1 cellular context compared by ENCODE assay signal in the genomic region with DNA sequence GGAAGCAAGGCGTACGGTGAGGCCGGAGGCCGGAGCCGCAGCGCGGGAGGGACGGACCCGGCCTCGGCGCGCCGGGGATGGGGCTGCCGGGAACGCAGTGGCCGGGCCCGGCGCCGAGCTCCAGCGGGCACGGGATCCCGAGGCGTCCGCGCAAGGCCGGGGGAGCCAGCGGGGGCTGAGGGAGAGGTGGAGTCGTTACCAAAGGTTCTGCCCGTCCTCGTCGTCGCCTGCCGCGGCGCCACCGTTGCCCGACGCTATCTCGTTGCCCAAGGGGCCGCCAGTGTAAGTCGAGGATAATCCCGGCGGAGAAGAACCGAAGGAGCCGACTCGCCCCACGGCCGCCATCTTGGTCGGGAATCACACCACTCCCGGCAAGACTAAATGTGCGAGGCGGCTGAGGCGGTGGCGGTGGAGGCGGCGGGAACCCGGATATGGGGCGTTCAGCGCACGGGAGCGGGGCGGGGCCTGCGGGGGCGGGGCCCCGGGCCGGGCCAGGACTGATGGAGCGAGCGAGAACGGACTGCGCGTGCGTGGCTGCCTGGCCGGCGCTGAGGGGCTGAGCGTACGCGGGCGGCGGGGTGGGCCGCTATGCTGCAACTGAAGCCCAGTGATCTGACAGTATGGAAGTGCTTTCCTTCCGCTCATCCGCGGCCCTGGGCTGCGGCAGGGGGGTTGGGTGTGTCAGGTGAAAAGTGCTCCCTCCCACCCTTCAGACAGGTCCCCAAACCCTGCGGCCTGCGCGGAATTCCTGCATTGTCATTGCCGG.
A peak's percentile ranks its signal among the peaks of the same experiment; 100 is the strongest.
TF ChIP-seq lines count a peak whose summit lies in the region.

A gene (minus strand): TSS at position 433 of the 766 bp plus-strand sequence. CDS start 88 bp downstream, at position 345.

TF ChIP-seq in WTC11, 78 proteins besides CTCF, POLR2A, EP300 and RAD21 (continued from another document):
- TF ChIP-seq, protein P1, sequence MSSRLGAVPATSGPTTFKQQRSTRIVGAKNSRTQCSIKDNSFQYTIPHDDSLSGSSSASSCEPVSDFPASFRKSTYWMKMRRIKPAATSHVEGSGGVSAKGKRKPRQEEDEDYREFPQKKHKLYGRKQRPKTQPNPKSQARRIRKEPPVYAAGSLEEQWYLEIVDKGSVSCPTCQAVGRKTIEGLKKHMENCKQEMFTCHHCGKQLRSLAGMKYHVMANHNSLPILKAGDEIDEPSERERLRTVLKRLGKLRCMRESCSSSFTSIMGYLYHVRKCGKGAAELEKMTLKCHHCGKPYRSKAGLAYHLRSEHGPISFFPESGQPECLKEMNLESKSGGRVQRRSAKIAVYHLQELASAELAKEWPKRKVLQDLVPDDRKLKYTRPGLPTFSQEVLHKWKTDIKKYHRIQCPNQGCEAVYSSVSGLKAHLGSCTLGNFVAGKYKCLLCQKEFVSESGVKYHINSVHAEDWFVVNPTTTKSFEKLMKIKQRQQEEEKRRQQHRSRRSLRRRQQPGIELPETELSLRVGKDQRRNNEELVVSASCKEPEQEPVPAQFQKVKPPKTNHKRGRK (CRISPR knock-in tag; IDR thresholded peaks at IDR 0.05; ENCODE audit: borderline replicate concordance), result no peak
- TF ChIP-seq, protein P2, sequence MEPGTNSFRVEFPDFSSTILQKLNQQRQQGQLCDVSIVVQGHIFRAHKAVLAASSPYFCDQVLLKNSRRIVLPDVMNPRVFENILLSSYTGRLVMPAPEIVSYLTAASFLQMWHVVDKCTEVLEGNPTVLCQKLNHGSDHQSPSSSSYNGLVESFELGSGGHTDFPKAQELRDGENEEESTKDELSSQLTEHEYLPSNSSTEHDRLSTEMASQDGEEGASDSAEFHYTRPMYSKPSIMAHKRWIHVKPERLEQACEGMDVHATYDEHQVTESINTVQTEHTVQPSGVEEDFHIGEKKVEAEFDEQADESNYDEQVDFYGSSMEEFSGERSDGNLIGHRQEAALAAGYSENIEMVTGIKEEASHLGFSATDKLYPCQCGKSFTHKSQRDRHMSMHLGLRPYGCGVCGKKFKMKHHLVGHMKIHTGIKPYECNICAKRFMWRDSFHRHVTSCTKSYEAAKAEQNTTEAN (CRISPR knock-in tag; IDR thresholded peaks at IDR 0.05), result 0 out of 2 replicates have a peak, but pooled peaks have one; percentile 23
- TF ChIP-seq FOXK1 (CRISPR knock-in tag; IDR thresholded peaks at IDR 0.05), result peak; percentile 12; the same call in 1 of the 2 replicates
- 0 out of 2 replicates have a peak, but pooled peaks have one; percentile 42 for TF ChIP-seq EMX1 (CRISPR knock-in tag; IDR thresholded peaks at IDR 0.05)
- TF ChIP-seq NFATC4 (CRISPR knock-in tag; IDR thresholded peaks at IDR 0.05), result no peak
- peak; percentile 86 for TF ChIP-seq ZNF219 (CRISPR knock-in tag; IDR thresholded peaks at IDR 0.05; ENCODE audit: borderline replicate concordance)
- peak; percentile 51 for TF ChIP-seq SP1 (CRISPR knock-in tag; conservative IDR thresholded peaks at IDR 0.05)
- TF ChIP-seq, protein P3, sequence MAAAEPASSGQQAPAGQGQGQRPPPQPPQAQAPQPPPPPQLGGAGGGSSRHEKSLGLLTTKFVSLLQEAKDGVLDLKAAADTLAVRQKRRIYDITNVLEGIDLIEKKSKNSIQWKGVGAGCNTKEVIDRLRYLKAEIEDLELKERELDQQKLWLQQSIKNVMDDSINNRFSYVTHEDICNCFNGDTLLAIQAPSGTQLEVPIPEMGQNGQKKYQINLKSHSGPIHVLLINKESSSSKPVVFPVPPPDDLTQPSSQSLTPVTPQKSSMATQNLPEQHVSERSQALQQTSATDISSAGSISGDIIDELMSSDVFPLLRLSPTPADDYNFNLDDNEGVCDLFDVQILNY (CRISPR knock-in tag; IDR thresholded peaks at IDR 0.05), result peak; percentile 84; the same call in 1 of the 2 replicates
- peak; percentile 75; the same call in 1 of the 2 replicates for TF ChIP-seq ATF1 (CRISPR knock-in tag; IDR thresholded peaks at IDR 0.05)
- peak; percentile 80; the same call in 1 of the 2 replicates for TF ChIP-seq KAT7 (CRISPR knock-in tag; IDR thresholded peaks at IDR 0.05; ENCODE audit: borderline replicate concordance)
- no peak for TF ChIP-seq MXD4 (CRISPR knock-in tag; IDR thresholded peaks at IDR 0.05; ENCODE audit: borderline replicate concordance)
- TF ChIP-seq, protein P4, sequence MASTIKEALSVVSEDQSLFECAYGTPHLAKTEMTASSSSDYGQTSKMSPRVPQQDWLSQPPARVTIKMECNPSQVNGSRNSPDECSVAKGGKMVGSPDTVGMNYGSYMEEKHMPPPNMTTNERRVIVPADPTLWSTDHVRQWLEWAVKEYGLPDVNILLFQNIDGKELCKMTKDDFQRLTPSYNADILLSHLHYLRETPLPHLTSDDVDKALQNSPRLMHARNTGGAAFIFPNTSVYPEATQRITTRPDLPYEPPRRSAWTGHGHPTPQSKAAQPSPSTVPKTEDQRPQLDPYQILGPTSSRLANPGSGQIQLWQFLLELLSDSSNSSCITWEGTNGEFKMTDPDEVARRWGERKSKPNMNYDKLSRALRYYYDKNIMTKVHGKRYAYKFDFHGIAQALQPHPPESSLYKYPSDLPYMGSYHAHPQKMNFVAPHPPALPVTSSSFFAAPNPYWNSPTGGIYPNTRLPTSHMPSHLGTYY (CRISPR knock-in tag; IDR thresholded peaks at IDR 0.05), result peak; percentile 10; the same call in 1 of the 2 replicates
- TF ChIP-seq, protein P5, sequence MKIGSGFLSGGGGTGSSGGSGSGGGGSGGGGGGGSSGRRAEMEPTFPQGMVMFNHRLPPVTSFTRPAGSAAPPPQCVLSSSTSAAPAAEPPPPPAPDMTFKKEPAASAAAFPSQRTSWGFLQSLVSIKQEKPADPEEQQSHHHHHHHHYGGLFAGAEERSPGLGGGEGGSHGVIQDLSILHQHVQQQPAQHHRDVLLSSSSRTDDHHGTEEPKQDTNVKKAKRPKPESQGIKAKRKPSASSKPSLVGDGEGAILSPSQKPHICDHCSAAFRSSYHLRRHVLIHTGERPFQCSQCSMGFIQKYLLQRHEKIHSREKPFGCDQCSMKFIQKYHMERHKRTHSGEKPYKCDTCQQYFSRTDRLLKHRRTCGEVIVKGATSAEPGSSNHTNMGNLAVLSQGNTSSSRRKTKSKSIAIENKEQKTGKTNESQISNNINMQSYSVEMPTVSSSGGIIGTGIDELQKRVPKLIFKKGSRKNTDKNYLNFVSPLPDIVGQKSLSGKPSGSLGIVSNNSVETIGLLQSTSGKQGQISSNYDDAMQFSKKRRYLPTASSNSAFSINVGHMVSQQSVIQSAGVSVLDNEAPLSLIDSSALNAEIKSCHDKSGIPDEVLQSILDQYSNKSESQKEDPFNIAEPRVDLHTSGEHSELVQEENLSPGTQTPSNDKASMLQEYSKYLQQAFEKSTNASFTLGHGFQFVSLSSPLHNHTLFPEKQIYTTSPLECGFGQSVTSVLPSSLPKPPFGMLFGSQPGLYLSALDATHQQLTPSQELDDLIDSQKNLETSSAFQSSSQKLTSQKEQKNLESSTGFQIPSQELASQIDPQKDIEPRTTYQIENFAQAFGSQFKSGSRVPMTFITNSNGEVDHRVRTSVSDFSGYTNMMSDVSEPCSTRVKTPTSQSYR (CRISPR knock-in tag; IDR thresholded peaks at IDR 0.05), result no peak
- TF ChIP-seq, protein P6, sequence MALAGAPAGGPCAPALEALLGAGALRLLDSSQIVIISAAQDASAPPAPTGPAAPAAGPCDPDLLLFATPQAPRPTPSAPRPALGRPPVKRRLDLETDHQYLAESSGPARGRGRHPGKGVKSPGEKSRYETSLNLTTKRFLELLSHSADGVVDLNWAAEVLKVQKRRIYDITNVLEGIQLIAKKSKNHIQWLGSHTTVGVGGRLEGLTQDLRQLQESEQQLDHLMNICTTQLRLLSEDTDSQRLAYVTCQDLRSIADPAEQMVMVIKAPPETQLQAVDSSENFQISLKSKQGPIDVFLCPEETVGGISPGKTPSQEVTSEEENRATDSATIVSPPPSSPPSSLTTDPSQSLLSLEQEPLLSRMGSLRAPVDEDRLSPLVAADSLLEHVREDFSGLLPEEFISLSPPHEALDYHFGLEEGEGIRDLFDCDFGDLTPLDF (CRISPR knock-in tag; IDR thresholded peaks at IDR 0.05), result peak; percentile 11; the same call in 1 of the 2 replicates
- TF ChIP-seq NR2C2 (CRISPR knock-in tag; IDR thresholded peaks at IDR 0.05), result peak; percentile 14; the same call in 1 of the 2 replicates
- TF ChIP-seq CREB1 (CRISPR knock-in tag; IDR thresholded peaks at IDR 0.05), result no peak
- TF ChIP-seq, protein P7, sequence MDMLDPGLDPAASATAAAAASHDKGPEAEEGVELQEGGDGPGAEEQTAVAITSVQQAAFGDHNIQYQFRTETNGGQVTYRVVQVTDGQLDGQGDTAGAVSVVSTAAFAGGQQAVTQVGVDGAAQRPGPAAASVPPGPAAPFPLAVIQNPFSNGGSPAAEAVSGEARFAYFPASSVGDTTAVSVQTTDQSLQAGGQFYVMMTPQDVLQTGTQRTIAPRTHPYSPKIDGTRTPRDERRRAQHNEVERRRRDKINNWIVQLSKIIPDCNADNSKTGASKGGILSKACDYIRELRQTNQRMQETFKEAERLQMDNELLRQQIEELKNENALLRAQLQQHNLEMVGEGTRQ (CRISPR knock-in tag; IDR thresholded peaks at IDR 0.05), result no peak
- TF ChIP-seq ETV6 (CRISPR knock-in tag; IDR thresholded peaks at IDR 0.05), result peak; percentile 61; the same call in 1 of the 2 replicates
- peak; percentile 17; the same call in 1 of the 2 replicates for TF ChIP-seq TEAD1 (CRISPR knock-in tag; IDR thresholded peaks at IDR 0.05)
- TF ChIP-seq, protein P8, sequence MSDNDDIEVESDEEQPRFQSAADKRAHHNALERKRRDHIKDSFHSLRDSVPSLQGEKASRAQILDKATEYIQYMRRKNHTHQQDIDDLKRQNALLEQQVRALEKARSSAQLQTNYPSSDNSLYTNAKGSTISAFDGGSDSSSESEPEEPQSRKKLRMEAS (CRISPR knock-in tag; IDR thresholded peaks at IDR 0.05), result peak; percentile 48; the same call in 1 of the 2 replicates
- TF ChIP-seq ZNF416 (CRISPR knock-in tag; IDR thresholded peaks at IDR 0.05), result peak; percentile 55; the same call in 1 of the 2 replicates
